In the genomic region with DNA sequence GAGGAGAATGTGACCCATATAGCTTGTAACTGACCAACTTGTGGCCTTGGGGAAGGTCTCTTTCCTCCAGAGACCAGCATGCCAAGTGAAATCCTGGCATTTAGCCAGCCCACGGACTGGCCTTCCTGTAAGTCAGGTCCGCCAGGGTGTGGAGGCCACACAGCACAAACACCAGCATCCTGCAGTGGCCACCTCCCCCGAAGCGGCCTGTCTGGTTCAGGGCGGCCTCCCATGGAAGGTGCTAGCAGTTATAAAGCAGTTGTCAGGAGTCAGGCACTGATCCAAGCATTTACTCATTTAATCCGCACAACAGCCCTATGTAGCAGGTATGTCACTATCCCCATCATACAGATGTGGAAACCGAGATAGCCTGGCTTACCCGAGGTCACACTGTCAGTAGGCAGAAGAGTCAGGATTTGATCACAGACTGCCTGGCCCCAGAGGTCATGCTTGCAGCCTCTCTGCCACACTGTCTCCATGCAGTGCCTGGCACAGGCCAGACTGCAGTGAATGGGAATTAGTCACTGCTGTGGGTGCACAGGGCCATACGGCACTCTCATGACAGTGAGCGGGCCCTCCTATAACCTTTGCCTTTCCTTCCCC, we compare ENCODE assay signal across 13 cellular contexts. TPM values are rescaled to one million over a fixed set of nuclear protein-coding genes. Genes with fewer than 3 reads are reported as not detected.
DNase-seq lines count a peak whose midpoint lies in the region; ATAC-seq and TF ChIP-seq lines count a peak whose summit lies in the region.
"Had no signal": no experiment of that assay in that cellular context is flagged by ENCODE, and none has a peak within 500 bp of the region (broad histone marks: within the 10 kb centered on the region; RNA-seq: fewer than 3 reads in every experiment).

No MANE protein-coding gene starts in this region.

- ATAC-seq in RWPE2 (ENCODE audit: low read depth) (no peak), HG03280 (IDR thresholded peaks at IDR 0.05; ENCODE audit: unreplicated experiment) (no peak)
- ATAC-seq: GM12878 had no signal

- H3K79me2 ChIP-seq in osteoblast (ENCODE audit: insufficient read depth, low read length): peaks cover 88% of the 10 kb centered on the region

- H2AFZ ChIP-seq in osteoblast (ENCODE audit: low read length): no peak overlapping the region

- H3K36me3 ChIP-seq in RWPE2 (ENCODE audit: low read depth) (peaks cover 100% of the 10 kb centered on the region), osteoblast (ENCODE audit: insufficient read depth, low read length) (peaks cover 97% of the 10 kb centered on the region)

- H3K27me3 ChIP-seq in RWPE2 (ENCODE audit: insufficient read depth, poor library complexity, severe bottlenecking) (no peaks in the 10 kb centered on the region), osteoblast (ENCODE audit: insufficient read depth, low read length) (no peaks in the 10 kb centered on the region)

- no peak for TF ChIP-seq CTCF in RWPE2 (IDR thresholded peaks at IDR 0.05; ENCODE audit: poor library complexity, severe bottlenecking)
- no peak for TF ChIP-seq CTCF in fibroblast of pulmonary artery (IDR thresholded peaks at IDR 0.05; ENCODE audit: low read length, missing control alignments)
- no peak for TF ChIP-seq CTCF in osteoblast (IDR thresholded peaks at IDR 0.05; ENCODE audit: extremely low read depth, low read depth, low read length)

- no peak overlapping the region for H3K4me2 ChIP-seq in osteoblast (ENCODE audit: insufficient read depth, low read length)

- peaks cover 49% of the 10 kb centered on the region for H4K20me1 ChIP-seq in osteoblast (ENCODE audit: insufficient read depth, low read length)

- H3K4me3 ChIP-seq in RWPE2 (ENCODE audit: severe bottlenecking) (no peak overlapping the region), fibroblast of pulmonary artery (replicated peaks; ENCODE audit: low read depth, low read length) (no peak overlapping the region), osteoblast (ENCODE audit: insufficient read depth, low read length) (no peak overlapping the region)
- H3K4me3 ChIP-seq: GM12878 had no signal

- no peaks in the 10 kb centered on the region for H3K4me1 ChIP-seq in RWPE2 (ENCODE audit: insufficient read depth, poor library complexity, severe bottlenecking)
- peaks cover 46% of the 10 kb centered on the region for H3K4me1 ChIP-seq in osteoblast (ENCODE audit: insufficient read depth, low read length)

- peak; percentile 47 for DNase-seq in A172 (ENCODE audit: low spot score)
- DNase-seq in RWPE2 (ENCODE audit: low spot score): no peak
- DNase-seq in fibroblast of pulmonary artery (ENCODE audit: low read depth): peak; percentile 65
- peak; percentile 85 for DNase-seq in osteoblast (ENCODE audit: insufficient read length, low spot score, missing footprints)
- DNase-seq in NCI-H69 (lab: John Stamatoyannopoulos, UW): no peak
- DNase-seq in HPDE6-E6E7 (ENCODE audit: extremely low spot score): no peak
- no peak for DNase-seq in activated effector memory CD4-positive, alpha-beta T cell treated with anti-CD3 and anti-CD28 coated beads, Interleukin-2, amount 50 U/mL, for 16 hours
- DNase-seq: activated naive CD4-positive, alpha-beta T cell; AML-193; NCI-H226; T-helper 2 cell had no signal

- H3K27ac ChIP-seq in RWPE2 (ENCODE audit: poor library complexity, severe bottlenecking) (peak overlapping the region; percentile 43), osteoblast (ENCODE audit: low read depth, low read length) (peak overlapping the region; percentile 65)

- no peaks in the 10 kb centered on the region for H3K9me3 ChIP-seq in RWPE2 (ENCODE audit: severe bottlenecking)
- H3K9me3 ChIP-seq in osteoblast (ENCODE audit: low read depth, low read length): no peaks in the 10 kb centered on the region

RNA-seq across cellular contexts. Expression of gene CAPN12, which starts 36.7 kb away (rescaled TPM):
- total RNA-seq in A172 (2014; rRNA removed; shearing (Covaris generic)): not detected in 2 replicates
- not detected in 2 replicates for total RNA-seq in osteoblast

Comparison
In these comparisons a context has a peak if more than half of its experiments do, and no peak if none do; other contexts are left out.
1. DNase-seq: peak in A172 (single experiment), fibroblast of pulmonary artery (single experiment) and osteoblast (single experiment); none in RWPE2 (single experiment), NCI-H69 (single experiment), HPDE6-E6E7 (single experiment) and activated effector memory CD4-positive, alpha-beta T cell treated with anti-CD3 and anti-CD28 coated beads, Interleukin-2, amount 50 U/mL, for 16 hours (single experiment).